ENCODE assay signal across 18 cellular contexts in genomic region chr2:27412419-27413152, GRCh38. TPM values are rescaled to one million over a fixed set of nuclear protein-coding genes. Genes with fewer than 3 reads are reported as not detected.
A peak's percentile ranks its signal among the peaks of the same experiment; 100 is the strongest.
DNase-seq lines count a peak whose midpoint lies in the region; ATAC-seq and TF ChIP-seq lines count a peak whose summit lies in the region.
"Had no signal": no experiment of that assay in that cellular context is flagged by ENCODE, and none has a peak within 500 bp of the region (broad histone marks: within the 10 kb centered on the region; RNA-seq: fewer than 3 reads in every experiment).

No MANE protein-coding gene starts in this region.

- 0 out of 2 replicates have a peak, but pooled peaks cover 7% of the 10 kb centered on the region for H3K4me1 ChIP-seq in GM23338 (ENCODE audit: insufficient read depth)

- H3K27ac Mint-ChIP-seq in CD4-positive, alpha-beta T cell: no peak overlapping the region
- H3K27ac Mint-ChIP-seq in GM23338: no peak overlapping the region
- H3K27ac Mint-ChIP-seq: HFFc6, IgD-negative memory B cell had no signal

- H3K4me3 ChIP-seq in GM23338: no peak overlapping the region

- peaks cover 4% of the 10 kb centered on the region for H3K36me3 Mint-ChIP-seq in CD4-positive, alpha-beta T cell (ENCODE audit: low read depth)
- peaks cover 6% of the 10 kb centered on the region for H3K36me3 Mint-ChIP-seq in GM23338 (ENCODE audit: low read depth)
- H3K36me3 Mint-ChIP-seq: IgD-negative memory B cell had no signal

- no peak for DNase-seq in CD4-positive, alpha-beta T cell
- DNase-seq in GM23338 (ENCODE audit: low spot score) (no peak), mesenteric fat pad (ENCODE audit: low spot score) (peak; percentile 69), LoVo (ENCODE audit: low spot score) (no peak)
- DNase-seq: AML-193; Calu3; CD4-positive, alpha-beta memory T cell; DMS79 treated with DMSO at 0.1 percent for 48 hours; GF-D8; GOT3; H7; HFFc6; KG1 had no signal

- H3K4me3 Mint-ChIP-seq in CD4-positive, alpha-beta T cell: peak overlapping the region; percentile 76
- H3K4me3 Mint-ChIP-seq in GM23338: no peak overlapping the region
- H3K4me3 Mint-ChIP-seq: HFFc6 had no signal

- H3K36me3 ChIP-seq in GM23338 (ENCODE audit: insufficient read depth): 0 out of 2 replicates have a peak, but pooled peaks cover 2% of the 10 kb centered on the region

- peak overlapping the region; percentile 69; the same call in 1 of the 2 replicates for H2AFZ ChIP-seq in GM23338

- CTCF ChIA-PET in CD4-positive, alpha-beta T cell (lab: Charles Lee): no interaction called here

- H3K9me2 ChIP-seq in GM23338 (ENCODE audit: insufficient read depth): peaks cover 10% of the 10 kb centered on the region; the same call in 1 of the 2 replicates

- peaks cover 16% of the 10 kb centered on the region for H3K79me2 ChIP-seq in GM23338 (replicated peaks; ENCODE audit: insufficient read depth)

- no peak for ATAC-seq in CD4-positive, alpha-beta T cell (ENCODE audit: poor library complexity)
- no peak for ATAC-seq in GM23338
- no peak for ATAC-seq in GM19035 (IDR thresholded peaks at IDR 0.05; ENCODE audit: unreplicated experiment)
- no peak for ATAC-seq in esophagus mucosa
- ATAC-seq: HCT116 had no signal

- H3K27me3 ChIP-seq in CD4-positive, alpha-beta T cell (ENCODE audit: control insufficient read depth, insufficient read depth, low read length): no peaks in the 10 kb centered on the region
- no peaks in the 10 kb centered on the region for H3K27me3 ChIP-seq in GM23338 (ENCODE audit: insufficient read depth)

- TF ChIP-seq CTCF in CD4-positive, alpha-beta T cell (IDR thresholded peaks at IDR 0.05): no peak
- no peak for TF ChIP-seq CTCF in GM23338 (conservative IDR thresholded peaks at IDR 0.05; ENCODE audit: low read depth in 2 of 2)

- no peaks in the 10 kb centered on the region for H3K27me3 Mint-ChIP-seq in CD4-positive, alpha-beta T cell
- peaks cover 9% of the 10 kb centered on the region for H3K27me3 Mint-ChIP-seq in GM23338 (ENCODE audit: insufficient read depth, low read depth, poor library complexity)

- POLR2A ChIA-PET in CD4-positive, alpha-beta T cell (lab: Charles Lee): no interaction called here

- intact Hi-C loops in CD4-positive, alpha-beta T cell (cut with DNase I, micrococcal nuclease): no loop called here

- no peak overlapping the region for H3K27ac ChIP-seq in CD4-positive, alpha-beta T cell (ENCODE audit: low read depth, low read length)
- no peak overlapping the region for H3K27ac ChIP-seq in GM23338 (ENCODE audit: low read depth)
- H3K27ac ChIP-seq: C4-2B had no signal

- no peaks in the 10 kb centered on the region for H3K9me3 Mint-ChIP-seq in CD4-positive, alpha-beta T cell
- H3K9me3 Mint-ChIP-seq in GM23338: peaks cover 5% of the 10 kb centered on the region; the same call in 1 of the 3 replicates
- H3K9me3 Mint-ChIP-seq: CD4-positive, alpha-beta memory T cell had no signal

- no peak overlapping the region for H3K4me2 ChIP-seq in GM23338

- H4K20me1 ChIP-seq in GM23338 (replicated peaks; ENCODE audit: insufficient read depth): peaks cover 4% of the 10 kb centered on the region

- H3K4me1 Mint-ChIP-seq in CD4-positive, alpha-beta T cell (ENCODE audit: low read depth): peaks cover 24% of the 10 kb centered on the region
- peaks cover 5% of the 10 kb centered on the region; the same call in 2 of the 3 replicates for H3K4me1 Mint-ChIP-seq in GM23338

- no peaks in the 10 kb centered on the region for H3K9me3 ChIP-seq in CD4-positive, alpha-beta T cell (ENCODE audit: control insufficient read depth, low read length)

- H3F3A ChIP-seq in GM23338 (replicated peaks; ENCODE audit: low read depth): peaks cover 1% of the 10 kb centered on the region; the same call in 1 of the 2 replicates

TF ChIP-seq in GM23338, 12 proteins besides CTCF, POLR2A, EP300 and RAD21 (continues in another document):
- TF ChIP-seq ETS1 (IDR thresholded peaks at IDR 0.05) (no peak), EZH2phosphoT487 (IDR thresholded peaks at IDR 0.05; ENCODE audit: unreplicated experiment) (no peak), ZNF114 (CRISPR knock-in tag; IDR thresholded peaks at IDR 0.05) (no peak), EZH2 (IDR thresholded peaks at IDR 0.05; ENCODE audit: low read depth, unreplicated experiment) (no peak), STAT1 (IDR thresholded peaks at IDR 0.05; ENCODE audit: unreplicated experiment) (no peak), NANOG (IDR thresholded peaks at IDR 0.05; ENCODE audit: borderline replicate concordance) (no peak)
- TF ChIP-seq, protein P1, sequence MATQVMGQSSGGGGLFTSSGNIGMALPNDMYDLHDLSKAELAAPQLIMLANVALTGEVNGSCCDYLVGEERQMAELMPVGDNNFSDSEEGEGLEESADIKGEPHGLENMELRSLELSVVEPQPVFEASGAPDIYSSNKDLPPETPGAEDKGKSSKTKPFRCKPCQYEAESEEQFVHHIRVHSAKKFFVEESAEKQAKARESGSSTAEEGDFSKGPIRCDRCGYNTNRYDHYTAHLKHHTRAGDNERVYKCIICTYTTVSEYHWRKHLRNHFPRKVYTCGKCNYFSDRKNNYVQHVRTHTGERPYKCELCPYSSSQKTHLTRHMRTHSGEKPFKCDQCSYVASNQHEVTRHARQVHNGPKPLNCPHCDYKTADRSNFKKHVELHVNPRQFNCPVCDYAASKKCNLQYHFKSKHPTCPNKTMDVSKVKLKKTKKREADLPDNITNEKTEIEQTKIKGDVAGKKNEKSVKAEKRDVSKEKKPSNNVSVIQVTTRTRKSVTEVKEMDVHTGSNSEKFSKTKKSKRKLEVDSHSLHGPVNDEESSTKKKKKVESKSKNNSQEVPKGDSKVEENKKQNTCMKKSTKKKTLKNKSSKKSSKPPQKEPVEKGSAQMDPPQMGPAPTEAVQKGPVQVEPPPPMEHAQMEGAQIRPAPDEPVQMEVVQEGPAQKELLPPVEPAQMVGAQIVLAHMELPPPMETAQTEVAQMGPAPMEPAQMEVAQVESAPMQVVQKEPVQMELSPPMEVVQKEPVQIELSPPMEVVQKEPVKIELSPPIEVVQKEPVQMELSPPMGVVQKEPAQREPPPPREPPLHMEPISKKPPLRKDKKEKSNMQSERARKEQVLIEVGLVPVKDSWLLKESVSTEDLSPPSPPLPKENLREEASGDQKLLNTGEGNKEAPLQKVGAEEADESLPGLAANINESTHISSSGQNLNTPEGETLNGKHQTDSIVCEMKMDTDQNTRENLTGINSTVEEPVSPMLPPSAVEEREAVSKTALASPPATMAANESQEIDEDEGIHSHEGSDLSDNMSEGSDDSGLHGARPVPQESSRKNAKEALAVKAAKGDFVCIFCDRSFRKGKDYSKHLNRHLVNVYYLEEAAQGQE (IDR thresholded peaks at IDR 0.05; ENCODE audit: unreplicated experiment): no peak

RNA-seq across cellular contexts. Expression of gene PPM1G, which starts 3.2 kb away (rescaled TPM):
- 10 to 100 TPM; 30.4 to 31.2 TPM for total RNA-seq in CD4-positive, alpha-beta T cell
- total RNA-seq in GM23338 (2014; rRNA removed; shearing (Covaris generic)): 178 and 183 TPM in 2 replicates
- polyA plus RNA-seq in GM23338 (2016; fragmentation: Nextera tagmentation; extraction: Ambion mirVana): 201 and 211 TPM in 2 replicates
- 56.7 TPM for total RNA-seq in mesenteric fat pad
- total RNA-seq in esophagus mucosa: 57.3 TPM

RNA-seq across cellular contexts. Expression of gene NRBP1, which starts 15.8 kb away (rescaled TPM):
- total RNA-seq in CD4-positive, alpha-beta T cell: 100 to 1,000 TPM; 169 to 181 TPM
- 118 and 128 TPM in 2 replicates for total RNA-seq in GM23338 (2014; rRNA removed; shearing (Covaris generic))
- polyA plus RNA-seq in GM23338 (2016; fragmentation: Nextera tagmentation; extraction: Ambion mirVana): 73.4 and 75.0 TPM in 2 replicates
- 92.9 TPM for total RNA-seq in mesenteric fat pad
- 86.6 TPM for total RNA-seq in esophagus mucosa

RNA-seq across cellular contexts. Expression of gene KRTCAP3, which starts 29.6 kb away (rescaled TPM):
- total RNA-seq in CD4-positive, alpha-beta T cell: 10 to 100 TPM; 11.5 to 12.8 TPM
- total RNA-seq in GM23338 (2014; rRNA removed; shearing (Covaris generic)): 6.6 and 15.8 TPM in 2 replicates
- 51.2 and 52.4 TPM in 2 replicates for polyA plus RNA-seq in GM23338 (2016; fragmentation: Nextera tagmentation; extraction: Ambion mirVana)
- 0.48 TPM for total RNA-seq in mesenteric fat pad
- total RNA-seq in esophagus mucosa: 26.0 TPM

RNA-seq across cellular contexts. Expression of gene ZNF513, which starts 32.1 kb away (rescaled TPM):
- 10 to 100 TPM; 22.8 to 22.9 TPM for total RNA-seq in CD4-positive, alpha-beta T cell
- total RNA-seq in GM23338 (2014; rRNA removed; shearing (Covaris generic)): 13.2 and 13.4 TPM in 2 replicates
- 10.4 and 11.3 TPM in 2 replicates for polyA plus RNA-seq in GM23338 (2016; fragmentation: Nextera tagmentation; extraction: Ambion mirVana)
- 20.7 TPM for total RNA-seq in mesenteric fat pad
- total RNA-seq in esophagus mucosa: 11.4 TPM

RNA-seq across cellular contexts. Expression of gene SNX17, which starts 42.2 kb away (rescaled TPM):
- total RNA-seq in CD4-positive, alpha-beta T cell: 10 to 100 TPM; 66.3 to 67.9 TPM
- total RNA-seq in GM23338 (2014; rRNA removed; shearing (Covaris generic)): 58.0 and 66.2 TPM in 2 replicates
- 32.6 and 34.0 TPM in 2 replicates for polyA plus RNA-seq in GM23338 (2016; fragmentation: Nextera tagmentation; extraction: Ambion mirVana)
- total RNA-seq in mesenteric fat pad: 110 TPM
- 62.1 TPM for total RNA-seq in esophagus mucosa
